In genomic region chr6:41027251-41027650, GRCh38 we compare ENCODE assay signal across 1 cellular context.
TF ChIP-seq lines count a peak whose summit lies in the region.

No MANE protein-coding gene starts in this region.

TF ChIP-seq in H1, 55 proteins besides CTCF, POLR2A, EP300 and RAD21:
- TF ChIP-seq FOSL1 (IDR thresholded peaks at IDR 0.05; ENCODE audit: insufficient read depth, low read depth, low read length) (no peak), BRCA1 (IDR thresholded peaks at IDR 0.05; ENCODE audit: low read depth, low read length) (no peak), ATF2 (IDR thresholded peaks at IDR 0.05; ENCODE audit: low read length) (no peak)
